Comparison of ENCODE assay signal across 1 cellular context in genomic region chr7:113263749-113264148, GRCh38.
TF ChIP-seq lines count a peak whose summit lies in the region.

No MANE protein-coding gene starts in this region.

TF ChIP-seq in GM23338, 12 proteins besides CTCF, POLR2A, EP300 and RAD21 (continued from another document):
- no peak for TF ChIP-seq REST (IDR thresholded peaks at IDR 0.05; ENCODE audit: unreplicated experiment)
- TF ChIP-seq ETS1 (IDR thresholded peaks at IDR 0.05), result no peak
